Comparison of ENCODE assay signal across 18 cellular contexts in genomic region chr6:110395221-110395620, GRCh38. TPM values are rescaled to one million over a fixed set of nuclear protein-coding genes. Genes with fewer than 3 reads are reported as not detected.
DNase-seq lines count a peak whose midpoint lies in the region; ATAC-seq, FAIRE-seq and TF ChIP-seq lines count a peak whose summit lies in the region.
"Had no signal": no experiment of that assay in that cellular context is flagged by ENCODE, and none has a peak within 500 bp of the region (broad histone marks: within the 10 kb centered on the region; RNA-seq: fewer than 3 reads in every experiment).

No MANE protein-coding gene starts in this region.

- peak overlapping the region; percentile 61 for H3K27ac ChIP-seq in left ventricle myocardium inferior (replicated peaks)
- peak overlapping the region in 3 of 4 donors; percentile 9 to 35 (median 20) for H3K27ac ChIP-seq in gastroesophageal sphincter
- H3K27ac ChIP-seq: BLaER1 treated with 17β-estradiol and CSF1 and Interleukin-3, amounts not matched to agents 10 nM and 100 nM; SJSA1 had no signal

- H3K27me3 ChIP-seq in left ventricle myocardium inferior (ENCODE audit: low read depth) = no peaks in the 10 kb centered on the region
- H3K27me3 ChIP-seq in gastroesophageal sphincter = no peaks in the 10 kb centered on the region
- no peaks in the 10 kb centered on the region for H3K27me3 ChIP-seq in MG63
- H3K27me3 ChIP-seq: SJSA1 had no signal

- no peak for FAIRE-seq in D721Med (lab: Jason Lieb, UNC)
- FAIRE-seq: H54 had no signal

- peak; percentile 29 for ATAC-seq in gastroesophageal sphincter

- H3K9me3 ChIP-seq in left ventricle myocardium inferior (replicated peaks) (no peaks in the 10 kb centered on the region), gastroesophageal sphincter (no peaks in the 10 kb centered on the region), MG63 (no peaks in the 10 kb centered on the region)
- H3K9me3 ChIP-seq: SJSA1 had no signal

- DNase-seq in left ventricle myocardium inferior = no peak
- no peak for DNase-seq in cardiac septum (ENCODE audit: low spot score)
- DNase-seq in mucosa of gallbladder (ENCODE audit: low spot score) = peak; percentile 38
- DNase-seq in D721Med (ENCODE audit: insufficient read length, low spot score) = no peak
- DNase-seq in DMS53 treated with DMSO at 0.1 percent for 48 hours (lab: John Stamatoyannopoulos, UW; ENCODE audit: unreplicated experiment) = no peak
- no peak for DNase-seq in MG63
- DNase-seq: CD8-positive, alpha-beta memory T cell; DMS79; NCI-H1417; NCI-H1930; NCI-H345; NCI-H526 had no signal

- WGBS in gastroesophageal sphincter (ENCODE audit: low coverage in 1 of 2), 2 donors = 22 to 38% methylated on average over 2 to 3 of the region's 4 CpGs

- peaks cover 38% of the 10 kb centered on the region for H3K4me1 ChIP-seq in left ventricle myocardium inferior
- H3K4me1 ChIP-seq in gastroesophageal sphincter = peaks cover 0 to 25% (median 0%) of the 10 kb centered on the region in 3 donors

- H3K4me3 ChIP-seq in left ventricle myocardium inferior (no peak overlapping the region), gastroesophageal sphincter (no peak overlapping the region), MG63 (no peak overlapping the region)
- H3K4me3 ChIP-seq: BLaER1 treated with 17β-estradiol and CSF1 and Interleukin-3, amounts not matched to agents 10 nM and 100 nM; SJSA1 had no signal

- no peak for TF ChIP-seq EP300 in gastroesophageal sphincter (IDR thresholded peaks at IDR 0.05)

- H3K36me3 ChIP-seq in left ventricle myocardium inferior = no peaks in the 10 kb centered on the region
- H3K36me3 ChIP-seq in gastroesophageal sphincter = no peaks in the 10 kb centered on the region
- H3K36me3 ChIP-seq in MG63 = no peaks in the 10 kb centered on the region
- H3K36me3 ChIP-seq: BLaER1 treated with 17β-estradiol and CSF1 and Interleukin-3, amounts not matched to agents 10 nM and 100 nM; SJSA1 had no signal

- TF ChIP-seq CTCF in left ventricle myocardium inferior (IDR thresholded peaks at IDR 0.05; ENCODE audit: borderline replicate concordance) (no peak), gastroesophageal sphincter (IDR thresholded peaks at IDR 0.05) (no peak), D721Med (IDR thresholded peaks at IDR 0.05; ENCODE audit: insufficient read depth, missing control alignments) (no peak)

- intact Hi-C loops in left ventricle myocardium inferior (cut with micrococcal nuclease) = no loop called here
- intact Hi-C loops in cardiac septum (cut with DNase I) = no loop called here

- TF ChIP-seq POLR2A in gastroesophageal sphincter (IDR thresholded peaks at IDR 0.05) = no peak

RNA-seq across cellular contexts. Expression of gene DDO, which starts 20.2 kb away (rescaled TPM):
- 37.6 TPM for total RNA-seq in left ventricle myocardium inferior
- 16.2 TPM for total RNA-seq in cardiac septum
- total RNA-seq in gastroesophageal sphincter = 1 to 10 TPM; 1.4 to 3.6 (median 2.3) TPM
- 5.6 TPM for total RNA-seq in mucosa of gallbladder
- 0.22 and 0.89 TPM in 2 replicates for total RNA-seq in MG63 (2014; rRNA removed; shearing (Covaris generic); ENCODE audit: low replicate concordance)
- total RNA-seq: A673; CD8-positive, alpha-beta memory T cell had no signal

RNA-seq across cellular contexts. Expression of gene METTL24, which starts 37.1 kb away (rescaled TPM):
- total RNA-seq in left ventricle myocardium inferior (1.2 TPM), cardiac septum (2.0 TPM), gastroesophageal sphincter (10 to 100 TPM; 18.6 to 33.6 (median 24.4) TPM), mucosa of gallbladder (15.7 TPM)
- not detected in 2 replicates for total RNA-seq in MG63 (2014; rRNA removed; shearing (Covaris generic); ENCODE audit: low replicate concordance)
- total RNA-seq: LHCN-M2 had no signal
